8 cellular contexts compared by ENCODE assay signal in genomic region chr11:128054323-128054910, GRCh38.
DNase-seq lines count a peak whose midpoint lies in the region; ATAC-seq and TF ChIP-seq lines count a peak whose summit lies in the region.

No MANE protein-coding gene starts in this region.

- no peaks in the 10 kb centered on the region for H3K79me2 ChIP-seq in Loucy (ENCODE audit: insufficient read depth, low read length)

- H4K20me1 ChIP-seq in Loucy (ENCODE audit: insufficient read depth, low read length, poor library complexity, severe bottlenecking), result no peaks in the 10 kb centered on the region

- DNase-seq in foreskin keratinocyte (peak; percentile 50 to 80), DMS79 (lab: John Stamatoyannopoulos, UW) (no peak), WERI-Rb-1 (no peak)
- DNase-seq in activated effector memory CD4-positive, alpha-beta T cell treated with anti-CD3 and anti-CD28 coated beads, Interleukin-2, amount 50 U/mL, for 16 hours, result no peak
- DNase-seq in stimulated activated CD8-positive, alpha-beta memory T cell treated with anti-CD3 and anti-CD28 coated beads, Interleukin-4, amount 100 ng/mL, for 48 hours, result no peak

- peak overlapping the region; percentile 20 for H3K4me2 ChIP-seq in Loucy (ENCODE audit: low read depth, low read length, poor library complexity, severe bottlenecking)

- TF ChIP-seq CTCF in Loucy (conservative IDR thresholded peaks at IDR 0.05; ENCODE audit: low read length), result no peak
- TF ChIP-seq CTCF in foreskin keratinocyte (conservative IDR thresholded peaks at IDR 0.05), result no peak
- no peak for TF ChIP-seq CTCF in WERI-Rb-1 (IDR thresholded peaks at IDR 0.05; ENCODE audit: low read depth, low read length)

- H3K27me3 ChIP-seq in Loucy (ENCODE audit: insufficient read depth, low read length, poor library complexity, severe bottlenecking), result no peaks in the 10 kb centered on the region
- H3K27me3 ChIP-seq in foreskin keratinocyte, result no peaks in the 10 kb centered on the region
- no peaks in the 10 kb centered on the region for H3K27me3 ChIP-seq in WERI-Rb-1 (ENCODE audit: insufficient read depth, low read depth, severe bottlenecking)

- H3K36me3 ChIP-seq in Loucy (ENCODE audit: insufficient read depth, low read length) (no peaks in the 10 kb centered on the region), WERI-Rb-1 (no peaks in the 10 kb centered on the region)

- H3K9me3 ChIP-seq in Loucy (ENCODE audit: insufficient read depth, low read depth, low read length) (no peaks in the 10 kb centered on the region), WERI-Rb-1 (ENCODE audit: severe bottlenecking) (no peaks in the 10 kb centered on the region)

- H3F3A ChIP-seq in Loucy (ENCODE audit: low read depth), result no peaks in the 10 kb centered on the region

- H3K4me1 ChIP-seq in Loucy (ENCODE audit: insufficient read depth, low read length, poor library complexity, severe bottlenecking) (peaks cover 67% of the 10 kb centered on the region), foreskin keratinocyte (peaks cover 41% of the 10 kb centered on the region)

- ATAC-seq in GM18517 (IDR thresholded peaks at IDR 0.05; ENCODE audit: unreplicated experiment) (peak; percentile 69), GM21723 (IDR thresholded peaks at IDR 0.05; ENCODE audit: unreplicated experiment) (peak; percentile 77), foreskin keratinocyte (peak; percentile 41)

- H3K27ac ChIP-seq in foreskin keratinocyte (peak overlapping the region; percentile 41), WERI-Rb-1 (no peak overlapping the region)

- peak overlapping the region; percentile 80 for H2AFZ ChIP-seq in Loucy (ENCODE audit: low read length)

- H3K9me2 ChIP-seq in Loucy (replicated peaks; ENCODE audit: low read depth, low read length), result no peaks in the 10 kb centered on the region

- H3K9ac ChIP-seq in Loucy (ENCODE audit: low read depth, low read length, poor library complexity, severe bottlenecking), result no peak overlapping the region

- no peak overlapping the region for H3K4me3 ChIP-seq in Loucy (ENCODE audit: low read length, poor library complexity, severe bottlenecking)
- no peak overlapping the region for H3K4me3 ChIP-seq in WERI-Rb-1 (ENCODE audit: low read depth, low read length)

Comparison
In these comparisons a context has a peak if more than half of its experiments do, and no peak if none do; other contexts are left out.
1. DNase-seq: peak in foreskin keratinocyte (2 of 2); none in activated effector memory CD4-positive, alpha-beta T cell treated with anti-CD3 and anti-CD28 coated beads, Interleukin-2, amount 50 U/mL, for 16 hours (single experiment), DMS79 (single experiment), WERI-Rb-1 (single experiment) and stimulated activated CD8-positive, alpha-beta memory T cell treated with anti-CD3 and anti-CD28 coated beads, Interleukin-4, amount 100 ng/mL, for 48 hours (single experiment).
2. Peak in every context shown above with its lines, with median percentiles within 50 percentile points of each other: ATAC-seq.